Comparison of ENCODE assay signal across 35 cellular contexts in genomic region chr17:27770877-27771276, GRCh38. TPM values are rescaled to one million over a fixed set of nuclear protein-coding genes. Genes with fewer than 3 reads are reported as not detected.
"Had no signal": no experiment of that assay in that cellular context is flagged by ENCODE, and none has a peak within 500 bp of the region (broad histone marks: within the 10 kb centered on the region; RNA-seq: fewer than 3 reads in every experiment).

No MANE protein-coding gene starts in this region.

- H3K36me3 ChIP-seq: adrenal gland, ascending aorta, brain microvascular endothelial cell, breast epithelium, cardiac muscle cell had no signal

- H3K9me3 ChIP-seq: adrenal gland, ascending aorta, body of pancreas, breast epithelium had no signal

- FAIRE-seq: astrocyte had no signal

- ATAC-seq: activated naive CD4-positive, alpha-beta T cell treated with anti-CD3 and anti-CD28 coated beads, Interleukin-2, amount 50 U/mL, for 72 hours; activated naive CD8-positive, alpha-beta T cell treated with anti-CD3 and anti-CD28 coated beads, Interleukin-2, amount 50 U/mL, for 24 hours; activated T-cell treated with anti-CD3 and anti-CD28 coated beads, Interleukin-2, amount 50 U/mL, for 4 hours; activated T-cell treated with anti-CD3 and anti-CD28 coated beads, Interleukin-2, amount 50 U/mL, for 72 hours; activated T-helper 17 cell treated with anti-CD3 and anti-CD28 coated beads, Interleukin-2, amount 50 U/mL, for 72 hours; body of pancreas had no signal

- H3K4me3 ChIP-seq: adrenal gland, ascending aorta, body of pancreas, breast epithelium, cardiac muscle cell had no signal

- DNase-seq: activated effector memory CD4-positive, alpha-beta T cell treated with anti-CD3 and anti-CD28 coated beads, Interleukin-2, amount 50 U/mL, for 16 hours; activated effector memory CD4-positive, alpha-beta T cell treated with Interleukin-2 at 50 U/mL for 16 hours; activated gamma-delta T cell; activated gamma-delta T cell treated with Interleukin-2 at 50 U/mL for 16 hours; activated naive CD4-positive, alpha-beta T cell; activated naive CD4-positive, alpha-beta T cell treated with anti-CD3 and anti-CD28 coated beads for 36 hours; activated naive CD4-positive, alpha-beta T cell treated with anti-CD3 and anti-CD28 coated beads, Interleukin-2, amount 10 ng/mL, durations not matched to agents 7 days and 5 days; activated naive CD4-positive, alpha-beta T cell treated with anti-CD3 and anti-CD28 coated beads, Interleukin-2, amount 50 U/mL, for 16 hours; activated naive CD4-positive, alpha-beta T cell treated with Interleukin-2 at 50 U/mL for 16 hours; activated naive CD8-positive, alpha-beta T cell treated with anti-CD3 and anti-CD28 coated beads for 36 hours; activated naive CD8-positive, alpha-beta T cell treated with anti-CD3 and anti-CD28 coated beads, Interleukin-2, amount 10 ng/mL, durations not matched to agents 7 days and 5 days; activated naive CD8-positive, alpha-beta T cell treated with anti-CD3 and anti-CD28 coated beads, Interleukin-2, amount 50 U/mL, for 24 hours; activated T-cell treated with anti-CD3 and anti-CD28 coated beads, Interleukin-2, amount 50 U/mL, for 24 hours; activated T-cell treated with anti-CD3 and anti-CD28 coated beads, Interleukin-2, amount 50 U/mL, for 4 hours; activated T-cell treated with anti-CD3 and anti-CD28 coated beads, Interleukin-2, amount 50 U/mL, for 48 hours; activated T-cell treated with anti-CD3 and anti-CD28 coated beads, Interleukin-2, amount 50 U/mL, for 72 hours; adrenal gland; amniotic stem cell; amygdala; anterior cingulate cortex; aorta; body of pancreas; brain microvascular endothelial cell; caudate nucleus; central memory CD4-positive, alpha-beta T cell; cerebellar nuclear complex had no signal

- H3K27me3 ChIP-seq: adrenal gland, ascending aorta, body of pancreas, brain microvascular endothelial cell, breast epithelium, cardiac muscle cell had no signal

- H3K27ac ChIP-seq: adrenal gland, ascending aorta, body of pancreas, brain microvascular endothelial cell, breast epithelium, cardiac muscle cell had no signal

- H3K4me1 ChIP-seq: adrenal gland, ascending aorta, body of pancreas, breast epithelium had no signal

RNA-seq across cellular contexts. Expression of gene NOS2, which starts 29.5 kb away (rescaled TPM):
- total RNA-seq: activated naive CD4-positive, alpha-beta T cell treated with anti-CD3 and anti-CD28 coated beads, Interleukin-2, amount 50 U/mL, for 72 hours; activated T-cell treated with anti-CD3 and anti-CD28 coated beads, Interleukin-2, amount 50 U/mL, for 4 hours; activated T-helper 1 cell treated with anti-CD3 and anti-CD28 coated beads, Interleukin-12 subunit alpha, Interleukin-12 subunit beta, Interleukin-2, Interleukin-4 antibody, amounts not matched to agents 30 ng/mL and 10 ng/mL and 1 ng/mL, durations not matched to agents 14 hours and 24 hours and 36 hours; activated T-helper 17 cell treated with anti-CD3 and anti-CD28 coated beads, Interleukin-2, amount 50 U/mL, for 72 hours; activated T-helper 2 cell treated with anti-CD3 and anti-CD28 coated beads, Interferon-gamma antibody, Interleukin-2, Interleukin-4, amounts not matched to agents 10 μg/mL and 5 μg/mL and 100 μg/mL, durations not matched to agents 14 hours and 24 hours and 36 hours; ascending aorta; chondrocyte had no signal
